In the genomic region with DNA sequence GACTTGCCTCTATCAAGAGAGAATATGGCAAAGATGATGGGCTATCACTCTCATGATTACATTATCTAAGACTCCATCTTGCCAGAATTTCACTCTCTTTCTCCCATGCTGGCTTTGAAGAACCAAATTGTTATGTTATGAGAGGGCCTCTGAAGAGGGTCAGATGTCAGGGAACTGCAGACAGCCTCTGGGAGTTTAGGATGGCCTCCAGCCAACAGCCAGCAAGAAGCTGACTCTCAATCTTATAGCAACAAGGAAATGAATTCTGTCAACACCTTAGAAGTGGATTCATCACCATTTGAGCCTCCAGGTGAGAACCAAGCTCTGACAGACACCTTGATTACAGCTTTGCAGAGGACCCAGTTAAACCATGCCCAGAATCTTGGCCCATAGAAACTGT, we compare ENCODE assay signal across 20 cellular contexts. TPM values are rescaled to one million over a fixed set of nuclear protein-coding genes. Genes with fewer than 3 reads are reported as not detected.
A peak's percentile ranks its signal among the peaks of the same experiment; 100 is the strongest.
DNase-seq lines count a peak whose midpoint lies in the region; ATAC-seq and TF ChIP-seq lines count a peak whose summit lies in the region.
"Had no signal": no experiment of that assay in that cellular context is flagged by ENCODE, and none has a peak within 500 bp of the region (broad histone marks: within the 10 kb centered on the region; RNA-seq: fewer than 3 reads in every experiment).

No MANE protein-coding gene starts in this region.

- H3K4me3 ChIP-seq in mammary epithelial cell (replicated peaks in 1 of 3; ENCODE audit: insufficient read depth in 1 of 3, low read depth in 2 of 3, low read length in 3 of 3): no peak overlapping the region
- H3K4me3 ChIP-seq: GM23338, K562, PC-9 had no signal

- H3K36me3 ChIP-seq in mammary epithelial cell (ENCODE audit: insufficient read depth, low read length): no peaks in the 10 kb centered on the region

- in situ Hi-C loops in mammary epithelial cell (cut with MboI; ENCODE audit: low sequenced_read_pairs in 2 of 2): no loop called here

- intact Hi-C loops in mammary epithelial cell (cut with micrococcal nuclease): no loop called here

- CTCF ChIA-PET in mammary epithelial cell (lab: Charles Lee; ENCODE audit: low non-redundant PET): no interaction called here

- H4K20me1 ChIP-seq in mammary epithelial cell (ENCODE audit: insufficient read depth, low read length): no peaks in the 10 kb centered on the region

- DNase-seq in HPDE6-E6E7 (ENCODE audit: extremely low spot score): peak; percentile 8
- peak; percentile 5 for DNase-seq in mammary epithelial cell
- DNase-seq in iris pigment epithelial cell (ENCODE audit: low read depth): peak; percentile 35
- peak; percentile 10 for DNase-seq in smooth muscle cell of the brain vasculature (ENCODE audit: low read depth, low spot score)
- no peak for DNase-seq in mucosa of gallbladder (ENCODE audit: low spot score)
- DNase-seq in activated CD8-positive, alpha-beta memory T cell treated with anti-CD3 and anti-CD28 coated beads, Interleukin-2, amount 50 U/mL, for 48 hours: no peak
- DNase-seq: ACHN, DND-41, GF-D8, MV-4-11, NCI-H1417, NCI-H187, NCI-H2107, NCI-H2227 treated with DMSO at 0.1 percent for 48 hours, NCI-H524 treated with DMSO at 0.1 percent for 48 hours had no signal

- no peak for TF ChIP-seq CTCF in mammary epithelial cell (conservative IDR thresholded peaks at IDR 0.05 in 1 of 2, IDR thresholded peaks at IDR 0.05 in 1 of 2; ENCODE audit: extremely low read depth in 1 of 2, insufficient read depth in 1 of 2, low read depth in 1 of 2, low read length in 2 of 2)

- no peak for ATAC-seq in HG02678 (IDR thresholded peaks at IDR 0.05; ENCODE audit: unreplicated experiment)
- ATAC-seq: GM23338, K562 had no signal

- no peak overlapping the region for H3K9ac ChIP-seq in mammary epithelial cell (ENCODE audit: insufficient read depth, low read length)

- peaks cover 2% of the 10 kb centered on the region for H3K9me3 ChIP-seq in mammary epithelial cell (replicated peaks; ENCODE audit: insufficient read depth, low read length)

- no peak overlapping the region for H3K4me2 ChIP-seq in mammary epithelial cell (ENCODE audit: insufficient read depth, low read depth, low read length)
- H3K4me2 ChIP-seq: GM23338, PC-9 had no signal

- H3K27ac ChIP-seq in mammary epithelial cell (ENCODE audit: insufficient read depth, low read depth, low read length): no peak overlapping the region
- H3K27ac ChIP-seq: C4-2B, PC-9 had no signal

- dilution Hi-C loops in mammary epithelial cell (cut with HindIII; ENCODE audit: low sequenced_read_pairs): no loop called here

- BruUV-seq in mammary epithelial cell (replicated peaks; lab: Mats Ljungman, UMichigan): no TSS peak

- no peaks in the 10 kb centered on the region for H3K79me2 ChIP-seq in mammary epithelial cell (ENCODE audit: insufficient read depth, low read length)

- H3K27me3 ChIP-seq in mammary epithelial cell (ENCODE audit: insufficient read depth, low read length): no peaks in the 10 kb centered on the region

- no peak overlapping the region for H2AFZ ChIP-seq in mammary epithelial cell (ENCODE audit: low read depth, low read length)
- H2AFZ ChIP-seq: GM23338, PC-9 had no signal

- H3K4me1 ChIP-seq in mammary epithelial cell (ENCODE audit: insufficient read depth, low read length): no peaks in the 10 kb centered on the region

RNA-seq across cellular contexts. Expression of gene ZNF22, which starts 33.6 kb away (rescaled TPM):
- total RNA-seq in mammary epithelial cell (1 to 10 TPM; 7.2 to 7.7 TPM), mucosa of gallbladder (16.5 TPM)
- polyA plus RNA-seq in mammary epithelial cell: 2.7 TPM
- polyA minus RNA-seq in mammary epithelial cell: 1.9 TPM

RNA-seq across cellular contexts. Expression of gene DEPP1, which starts 55.7 kb away (rescaled TPM):
- total RNA-seq in mammary epithelial cell (10 to 100 TPM; 25.0 to 45.6 TPM), mucosa of gallbladder (45.8 TPM)
- polyA plus RNA-seq in mammary epithelial cell: 139 TPM
- polyA minus RNA-seq in mammary epithelial cell: 230 TPM

Comparison
In these comparisons a context has a peak if more than half of its experiments do, and no peak if none do; other contexts are left out.
1. DNase-seq: peak in HPDE6-E6E7 (single experiment), mammary epithelial cell (single experiment), iris pigment epithelial cell (single experiment) and smooth muscle cell of the brain vasculature (single experiment); none in mucosa of gallbladder (single experiment) and activated CD8-positive, alpha-beta memory T cell treated with anti-CD3 and anti-CD28 coated beads, Interleukin-2, amount 50 U/mL, for 48 hours (single experiment).